Comparison of ENCODE assay signal across 8 cellular contexts in the genomic region with DNA sequence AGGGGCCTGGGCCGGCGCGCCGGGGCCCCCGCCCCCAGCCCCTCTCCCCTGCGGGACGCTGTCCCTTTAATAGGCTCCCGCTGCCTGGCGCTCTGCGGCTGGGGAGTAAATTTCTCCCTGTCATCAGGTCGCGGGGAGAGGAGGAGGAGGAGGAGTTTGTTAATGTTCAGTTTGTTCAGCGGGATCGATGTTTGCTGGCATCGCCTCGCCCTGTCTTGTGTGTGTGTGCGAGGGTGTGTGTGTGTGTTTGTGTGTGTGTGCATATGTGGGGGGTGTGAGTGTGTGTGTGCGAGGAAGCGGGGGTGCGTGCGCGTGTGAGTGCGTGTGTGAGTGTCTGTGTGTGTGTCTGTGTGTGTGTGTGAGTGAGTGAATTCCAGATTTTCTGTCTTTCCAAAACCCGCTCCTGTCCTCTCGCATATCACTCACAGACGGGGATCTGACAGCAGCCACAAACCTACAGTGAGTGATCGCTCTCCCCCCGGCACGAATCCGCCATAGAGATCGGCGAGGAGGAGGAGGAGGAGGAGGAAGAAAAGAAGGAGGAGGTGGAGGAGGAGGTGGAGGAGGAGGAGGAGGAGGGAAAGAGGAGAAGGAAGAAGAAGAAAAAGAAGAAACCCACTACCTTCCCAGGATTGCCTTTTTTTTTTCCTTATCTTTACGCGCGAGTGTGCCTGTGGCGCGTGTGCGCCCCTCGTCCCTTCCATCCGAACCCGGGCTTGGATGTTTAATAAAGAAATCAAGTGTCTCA. TPM values are rescaled to one million over a fixed set of nuclear protein-coding genes. Genes with fewer than 3 reads are reported as not detected.
DNase-seq lines count a peak whose midpoint lies in the region; ATAC-seq lines count a peak whose summit lies in the region.

A gene with protein sequence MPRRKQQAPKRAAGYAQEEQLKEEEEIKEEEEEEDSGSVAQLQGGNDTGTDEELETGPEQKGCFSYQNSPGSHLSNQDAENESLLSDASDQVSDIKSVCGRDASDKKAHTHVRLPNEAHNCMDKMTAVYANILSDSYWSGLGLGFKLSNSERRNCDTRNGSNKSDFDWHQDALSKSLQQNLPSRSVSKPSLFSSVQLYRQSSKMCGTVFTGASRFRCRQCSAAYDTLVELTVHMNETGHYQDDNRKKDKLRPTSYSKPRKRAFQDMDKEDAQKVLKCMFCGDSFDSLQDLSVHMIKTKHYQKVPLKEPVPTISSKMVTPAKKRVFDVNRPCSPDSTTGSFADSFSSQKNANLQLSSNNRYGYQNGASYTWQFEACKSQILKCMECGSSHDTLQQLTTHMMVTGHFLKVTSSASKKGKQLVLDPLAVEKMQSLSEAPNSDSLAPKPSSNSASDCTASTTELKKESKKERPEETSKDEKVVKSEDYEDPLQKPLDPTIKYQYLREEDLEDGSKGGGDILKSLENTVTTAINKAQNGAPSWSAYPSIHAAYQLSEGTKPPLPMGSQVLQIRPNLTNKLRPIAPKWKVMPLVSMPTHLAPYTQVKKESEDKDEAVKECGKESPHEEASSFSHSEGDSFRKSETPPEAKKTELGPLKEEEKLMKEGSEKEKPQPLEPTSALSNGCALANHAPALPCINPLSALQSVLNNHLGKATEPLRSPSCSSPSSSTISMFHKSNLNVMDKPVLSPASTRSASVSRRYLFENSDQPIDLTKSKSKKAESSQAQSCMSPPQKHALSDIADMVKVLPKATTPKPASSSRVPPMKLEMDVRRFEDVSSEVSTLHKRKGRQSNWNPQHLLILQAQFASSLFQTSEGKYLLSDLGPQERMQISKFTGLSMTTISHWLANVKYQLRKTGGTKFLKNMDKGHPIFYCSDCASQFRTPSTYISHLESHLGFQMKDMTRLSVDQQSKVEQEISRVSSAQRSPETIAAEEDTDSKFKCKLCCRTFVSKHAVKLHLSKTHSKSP (N-terminal part only) (plus strand): TSS at position 169 of the 748 bp plus-strand sequence. CDS start 936 bp downstream, outside the sequence.

- H3K9me3 Mint-ChIP-seq in stimulated activated memory B cell treated with anti-CD40 and anti-IgM and Interleukin-4, amounts not matched to agents 10 μg/mL and 1 μg/mL and 100 μg/mL, for 72 hours, result peaks cover 2% of the 10 kb centered on the region

- H3K4me1 ChIP-seq in mesodermal cell (ENCODE audit: control insufficient read depth, insufficient read depth, low read length, poor library complexity, severe bottlenecking), result no peaks in the 10 kb centered on the region

- H3K4me3 ChIP-seq in mesodermal cell (ENCODE audit: extremely low read depth, insufficient read depth, low read length, poor library complexity, severe bottlenecking), result peak within 1 kb of the TSS; percentile 53

- DNase-seq in Ammon's horn (ENCODE audit: low spot score) (peak; percentile 56), NCI-H2029 (lab: John Stamatoyannopoulos, UW) (peak; percentile 82), ecto neural progenitor cell (ENCODE audit: low spot score) (peak; percentile 65)
- peak; percentile 56 to 72 for DNase-seq in activated CD4-positive, alpha-beta T cell treated with anti-CD3 and anti-CD28 coated beads for 4 hours

- no peaks in the 10 kb centered on the region for H3K9me3 ChIP-seq in mesodermal cell (ENCODE audit: control insufficient read depth, low read length)

- peak; percentile 51 for ATAC-seq in stimulated activated memory B cell treated with anti-CD40 and anti-IgM and Interleukin-4, amounts not matched to agents 10 μg/mL and 1 μg/mL and 100 μg/mL, for 72 hours
- ATAC-seq in HG03045 (IDR thresholded peaks at IDR 0.05; ENCODE audit: unreplicated experiment) (no peak), HG03432 (IDR thresholded peaks at IDR 0.05; ENCODE audit: unreplicated experiment) (no peak)

- H3K27ac Mint-ChIP-seq in stimulated activated memory B cell treated with anti-CD40 and anti-IgM and Interleukin-4, amounts not matched to agents 10 μg/mL and 1 μg/mL and 100 μg/mL, for 72 hours, result peak within 1 kb of the TSS; percentile 70

- 0 to 3% methylated on average over 4 to 5 of the region's 41 CpGs for WGBS in mesodermal cell (ENCODE audit: insufficient coverage in 2 of 2), 2 experiments

- no peaks in the 10 kb centered on the region for H3K36me3 ChIP-seq in mesodermal cell (ENCODE audit: control insufficient read depth, insufficient read depth, low read length)

- H3K4me1 Mint-ChIP-seq in stimulated activated memory B cell treated with anti-CD40 and anti-IgM and Interleukin-4, amounts not matched to agents 10 μg/mL and 1 μg/mL and 100 μg/mL, for 72 hours, result peaks cover 35% of the 10 kb centered on the region

- H3K27me3 Mint-ChIP-seq in stimulated activated memory B cell treated with anti-CD40 and anti-IgM and Interleukin-4, amounts not matched to agents 10 μg/mL and 1 μg/mL and 100 μg/mL, for 72 hours, result peaks cover 48% of the 10 kb centered on the region

- no peak within 1 kb of the TSS for H3K27ac ChIP-seq in mesodermal cell (ENCODE audit: low read depth, low read length, severe bottlenecking)

- H3K36me3 Mint-ChIP-seq in stimulated activated memory B cell treated with anti-CD40 and anti-IgM and Interleukin-4, amounts not matched to agents 10 μg/mL and 1 μg/mL and 100 μg/mL, for 72 hours, result no peaks in the 10 kb centered on the region

- peak within 1 kb of the TSS; percentile 87 for H3K4me3 Mint-ChIP-seq in stimulated activated memory B cell treated with anti-CD40 and anti-IgM and Interleukin-4, amounts not matched to agents 10 μg/mL and 1 μg/mL and 100 μg/mL, for 72 hours

RNA-seq across cellular contexts. Expression of the gene that starts here (rescaled TPM):
- polyA plus RNA-seq in mesodermal cell (2013, experiment 1 of 2), result 6.6 TPM
- 5.8 TPM for polyA plus RNA-seq in mesodermal cell (2013, experiment 2 of 2)
